In genomic region chr19:49677232-49677881, GRCh38 we compare ENCODE assay signal across 8 cellular contexts. TPM values are rescaled to one million over a fixed set of nuclear protein-coding genes. Genes with fewer than 3 reads are reported as not detected.
DNase-seq lines count a peak whose midpoint lies in the region; ATAC-seq and TF ChIP-seq lines count a peak whose summit lies in the region.

Gene PRMT1, plus strand, starts transcription at chr19:49677271. Its CDS starts 10 bp downstream, at chr19:49677281.

- peaks cover 34% of the 10 kb centered on the region for H3K36me3 ChIP-seq in MG63
- no peaks in the 10 kb centered on the region for H3K36me3 ChIP-seq in urinary bladder (ENCODE audit: insufficient read depth)

- H3K9me3 Mint-ChIP-seq in activated T-cell treated with anti-CD3 and anti-CD28 coated beads, Interleukin-2, amount 50 U/mL, for 72 hours: no peaks in the 10 kb centered on the region
- H3K9me3 Mint-ChIP-seq in nephron progenitor cell: no peaks in the 10 kb centered on the region

- no peaks in the 10 kb centered on the region for H3K27me3 ChIP-seq in MG63

- no peaks in the 10 kb centered on the region for H3K9me3 ChIP-seq in MG63

- H3K27ac ChIP-seq in urinary bladder (ENCODE audit: low read depth): peak within 1 kb of the TSS; percentile 83

- peak; percentile 14 to 26 for ATAC-seq in activated T-cell treated with anti-CD3 and anti-CD28 coated beads, Interleukin-2, amount 50 U/mL, for 72 hours (replicated peaks in 1 of 2)
- no peak for ATAC-seq in GM19455 (IDR thresholded peaks at IDR 0.05; ENCODE audit: unreplicated experiment)

- H3K27me3 Mint-ChIP-seq in activated T-cell treated with anti-CD3 and anti-CD28 coated beads, Interleukin-2, amount 50 U/mL, for 72 hours (ENCODE audit: low read depth): no peaks in the 10 kb centered on the region
- H3K27me3 Mint-ChIP-seq in nephron progenitor cell (ENCODE audit: low read depth, poor library complexity): no peaks in the 10 kb centered on the region

- H3K4me1 ChIP-seq in urinary bladder (ENCODE audit: insufficient read depth): no peaks in the 10 kb centered on the region

- peak within 1 kb of the TSS; percentile 94 for H3K27ac Mint-ChIP-seq in activated T-cell treated with anti-CD3 and anti-CD28 coated beads, Interleukin-2, amount 50 U/mL, for 72 hours
- peak within 1 kb of the TSS; percentile 100 for H3K27ac Mint-ChIP-seq in nephron progenitor cell

- TF ChIP-seq POLR2A in GM15510 (IDR thresholded peaks at IDR 0.05; ENCODE audit: borderline replicate concordance, extremely low read depth, insufficient read length): peak; percentile 84

- H3K4me1 Mint-ChIP-seq in activated T-cell treated with anti-CD3 and anti-CD28 coated beads, Interleukin-2, amount 50 U/mL, for 72 hours (ENCODE audit: low read depth): peaks cover 53% of the 10 kb centered on the region
- peaks cover 34% of the 10 kb centered on the region for H3K4me1 Mint-ChIP-seq in nephron progenitor cell

- TF ChIP-seq CTCF in fibroblast of villous mesenchyme (IDR thresholded peaks at IDR 0.05; ENCODE audit: insufficient read depth, low read depth, low read length) (no peak), nephron progenitor cell (IDR thresholded peaks at IDR 0.05) (no peak)

- DNase-seq in MG63: peak; percentile 70
- DNase-seq in activated T-cell treated with anti-CD3 and anti-CD28 coated beads, Interleukin-2, amount 50 U/mL, for 72 hours: peak; percentile 64 to 72
- DNase-seq in fibroblast of villous mesenchyme (ENCODE audit: low read depth): no peak
- peak; percentile 69 for DNase-seq in nephron progenitor cell
- DNase-seq in DMS153 treated with DMSO at 0.1 percent for 48 hours (lab: John Stamatoyannopoulos, UW; ENCODE audit: unreplicated experiment): no peak

- H3K4me3 ChIP-seq in MG63 (peak within 1 kb of the TSS; percentile 98), fibroblast of villous mesenchyme (ENCODE audit: low read depth, low read length) (peak within 1 kb of the TSS; percentile 94), urinary bladder (ENCODE audit: low read depth, low read length) (peak within 1 kb of the TSS; percentile 94)

- under 1% methylated on average over 56 of the region's 56 CpGs for WGBS in urinary bladder

- H3K4me3 Mint-ChIP-seq in activated T-cell treated with anti-CD3 and anti-CD28 coated beads, Interleukin-2, amount 50 U/mL, for 72 hours: peak within 1 kb of the TSS; percentile 90 to 97
- peak within 1 kb of the TSS; percentile 92 for H3K4me3 Mint-ChIP-seq in nephron progenitor cell

- H3K36me3 Mint-ChIP-seq in activated T-cell treated with anti-CD3 and anti-CD28 coated beads, Interleukin-2, amount 50 U/mL, for 72 hours (ENCODE audit: insufficient read depth in 2 of 2): peaks cover under 1 to 15% of the 10 kb centered on the region in 2 donors
- H3K36me3 Mint-ChIP-seq in nephron progenitor cell (ENCODE audit: low read depth): peaks cover 13% of the 10 kb centered on the region

RNA-seq across cellular contexts. Expression of gene PRMT1, which starts in this region (rescaled TPM):
- 705 and 777 TPM in 2 replicates for total RNA-seq in MG63 (2014; rRNA removed; shearing (Covaris generic); ENCODE audit: low replicate concordance)
- 100 to 1,000 TPM; 201 to 251 TPM for total RNA-seq in activated T-cell treated with anti-CD3 and anti-CD28 coated beads, Interleukin-2, amount 50 U/mL, for 72 hours
- total RNA-seq in fibroblast of villous mesenchyme (258 and 341 TPM in 2 replicates), urinary bladder (121 TPM)
- 215 TPM for polyA plus RNA-seq in urinary bladder

Comparison
In these comparisons a context has a peak if more than half of its experiments do, and no peak if none do; other contexts are left out.
1. DNase-seq: peak in MG63 (single experiment), activated T-cell treated with anti-CD3 and anti-CD28 coated beads, Interleukin-2, amount 50 U/mL, for 72 hours (2 of 2) and nephron progenitor cell (single experiment); none in fibroblast of villous mesenchyme (single experiment) and DMS153 treated with DMSO at 0.1 percent for 48 hours (single experiment).
2. Peak in every context shown above with its lines, with median percentiles within 50 percentile points of each other: H3K4me3 ChIP-seq.